In the genomic region with DNA sequence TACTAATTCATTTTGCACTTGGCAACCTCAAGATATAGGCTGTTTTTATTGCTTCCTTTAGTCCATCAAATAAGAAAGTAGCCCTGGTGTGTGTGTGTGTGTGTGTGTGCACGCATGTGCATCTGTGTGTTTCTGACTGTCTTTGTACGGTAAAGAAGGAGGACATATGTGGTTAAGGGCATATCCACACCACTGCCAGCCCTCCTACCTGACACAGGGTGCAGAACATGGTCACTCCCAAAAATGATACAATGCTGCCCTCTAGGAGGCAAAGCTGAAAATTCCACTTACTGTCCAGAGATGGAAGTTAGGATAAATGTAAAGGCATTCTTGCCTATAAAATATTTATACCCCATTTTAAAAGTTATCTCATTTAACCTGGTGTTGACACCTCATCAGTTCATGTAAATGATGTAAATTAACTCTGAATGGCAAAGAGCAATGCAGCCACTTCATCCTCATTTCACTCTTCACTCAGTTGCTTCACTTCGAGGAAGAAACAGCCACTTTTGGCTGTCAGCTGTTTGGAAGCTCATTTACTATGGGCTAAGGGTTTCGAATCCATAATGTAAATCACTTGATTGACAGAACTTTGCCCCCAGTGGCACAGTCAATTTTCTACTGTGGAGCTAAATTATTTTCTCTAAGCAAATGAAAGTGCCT, we compare ENCODE assay signal across 8 cellular contexts.
DNase-seq lines count a peak whose midpoint lies in the region; TF ChIP-seq lines count a peak whose summit lies in the region.

No MANE protein-coding gene starts in this region.

- no peaks in the 10 kb centered on the region for H3K9me3 Mint-ChIP-seq in HFFc6
- H3K9me3 Mint-ChIP-seq in osteocyte (ENCODE audit: unreplicated experiment), result no peaks in the 10 kb centered on the region

- H3K4me3 Mint-ChIP-seq in HFFc6, result no peak overlapping the region
- no peak overlapping the region for H3K4me3 Mint-ChIP-seq in osteocyte (ENCODE audit: unreplicated experiment)

- H3K36me3 Mint-ChIP-seq in HFFc6 (ENCODE audit: low read depth) (no peaks in the 10 kb centered on the region), osteocyte (ENCODE audit: unreplicated experiment) (peaks cover 3% of the 10 kb centered on the region)

- DNase-seq in 8988T (peak; percentile 56), GM04504 (ENCODE audit: low read depth) (peak; percentile 13), HFFc6 (peak; percentile 43), NCI-H1092 (lab: John Stamatoyannopoulos, UW) (peak; percentile 81), SKM-1 (lab: John Stamatoyannopoulos, UW; ENCODE audit: unreplicated experiment) (peak; percentile 32), fibroblast of the aortic adventitia (ENCODE audit: low read depth) (peak; percentile 51), osteocyte (ENCODE audit: extremely low spot score, unreplicated experiment) (no peak), mesenteric fat pad (ENCODE audit: low spot score) (no peak)

- H3K27ac Mint-ChIP-seq in HFFc6 (no peak overlapping the region), osteocyte (ENCODE audit: unreplicated experiment) (no peak overlapping the region)

- peaks cover 4% of the 10 kb centered on the region for H3K27me3 Mint-ChIP-seq in HFFc6 (ENCODE audit: insufficient read depth)
- H3K27me3 Mint-ChIP-seq in osteocyte (ENCODE audit: unreplicated experiment), result no peaks in the 10 kb centered on the region

- no peak overlapping the region for H3K4me3 ChIP-seq in fibroblast of the aortic adventitia (ENCODE audit: low read depth, low read length)

- TF ChIP-seq CTCF in HFFc6 (IDR thresholded peaks at IDR 0.05) (peak; percentile 81), fibroblast of the aortic adventitia (IDR thresholded peaks at IDR 0.05; ENCODE audit: insufficient read depth, low read length) (peak; percentile 54), osteocyte (IDR thresholded peaks at IDR 0.05) (peak; percentile 91)

- H3K4me1 Mint-ChIP-seq in HFFc6 (ENCODE audit: low read depth) (peaks cover 8% of the 10 kb centered on the region; the same call in 1 of the 2 replicates), osteocyte (ENCODE audit: unreplicated experiment) (peaks cover 1% of the 10 kb centered on the region)

Comparison
In these comparisons a context has a peak if more than half of its experiments do, and no peak if none do; other contexts are left out.
1. DNase-seq: peak in 8988T (single experiment), GM04504 (single experiment), HFFc6 (single experiment), NCI-H1092 (single experiment), SKM-1 (single experiment) and fibroblast of the aortic adventitia (single experiment); none in osteocyte (single experiment) and mesenteric fat pad (single experiment).
2. Peak in every context shown above with its lines, with median percentiles within 50 percentile points of each other: CTCF ChIP-seq.